ENCODE assay signal across 12 cellular contexts in genomic region chr4:98341309-98341708, GRCh38.
DNase-seq lines count a peak whose midpoint lies in the region; TF ChIP-seq lines count a peak whose summit lies in the region.
"Had no signal": no experiment of that assay in that cellular context is flagged by ENCODE, and none has a peak within 500 bp of the region (broad histone marks: within the 10 kb centered on the region; RNA-seq: fewer than 3 reads in every experiment).

No MANE protein-coding gene starts in this region.

- no peak for TF ChIP-seq CTCF in nephron (IDR thresholded peaks at IDR 0.05; ENCODE audit: unreplicated experiment in 3 of 3)

- H3K4me1 Mint-ChIP-seq in nephron, result peaks cover 10% of the 10 kb centered on the region

- DNase-seq in Caki2 (ENCODE audit: low read depth) (peak; percentile 61), NCI-H226 (peak; percentile 57), cerebellum (ENCODE audit: low spot score) (peak; percentile 80), GM19240 (ENCODE audit: insufficient read length, low spot score) (no peak), hypothalamus (lab: John Stamatoyannopoulos, UW) (no peak), T1000 (lab: John Stamatoyannopoulos, UW) (no peak)
- DNase-seq in effector CD4-positive, alpha-beta T cell, result no peak
- DNase-seq: activated CD4-positive, alpha-beta T cell treated with anti-CD3 and anti-CD28 coated beads, Interleukin-2, amount 50 U/mL, for 48 hours; activated naive CD4-positive, alpha-beta T cell; mucosa of descending colon; T-helper 1 cell had no signal

- peak overlapping the region in 2 of 3 experiments; percentile 17 to 83 for H3K27ac Mint-ChIP-seq in nephron

- H3K36me3 Mint-ChIP-seq in nephron (ENCODE audit: low read depth), result no peaks in the 10 kb centered on the region

- no peak overlapping the region for H3K4me3 Mint-ChIP-seq in nephron

- peaks cover 8% of the 10 kb centered on the region for H3K9me3 Mint-ChIP-seq in nephron

- in situ Hi-C loops in Caki2 (cut with HindIII; ENCODE audit: low pct_unique_long_range_greater_than_20kb, low sequenced_read_pairs), result no loop called here

- no peaks in the 10 kb centered on the region for H3K27me3 Mint-ChIP-seq in nephron (ENCODE audit: low read depth)

Comparison
In these comparisons a context has a peak if more than half of its experiments do, and no peak if none do; other contexts are left out.
1. DNase-seq: peak in Caki2 (single experiment), NCI-H226 (single experiment) and cerebellum (single experiment); none in GM19240 (single experiment), hypothalamus (0 of 51), T1000 (single experiment) and effector CD4-positive, alpha-beta T cell (single experiment).